In genomic region chr4:5101571-5101970, GRCh38 we compare ENCODE assay signal across 22 cellular contexts. TPM values are rescaled to one million over a fixed set of nuclear protein-coding genes. Genes with fewer than 3 reads are reported as not detected.
"Had no signal": no experiment of that assay in that cellular context is flagged by ENCODE, and none has a peak within 500 bp of the region (broad histone marks: within the 10 kb centered on the region; RNA-seq: fewer than 3 reads in every experiment).

No MANE protein-coding gene starts in this region.

- ATAC-seq: gastroesophageal sphincter; left cardiac atrium; left ventricle myocardium superior; natural killer cell treated with Interleukin-12 subunit alpha and Interleukin-12 subunit beta and Interleukin-15 and Interleukin-18, amount 100 ng/mL, for 72 hours; right lobe of liver had no signal

- H3K4me3 Mint-ChIP-seq: natural killer cell treated with Interleukin-12 subunit alpha and Interleukin-12 subunit beta and Interleukin-15 and Interleukin-18, amount 100 ng/mL, for 72 hours; neural progenitor cell had no signal

- H3K9me3 Mint-ChIP-seq: natural killer cell treated with Interleukin-12 subunit alpha and Interleukin-12 subunit beta and Interleukin-15 and Interleukin-18, amount 100 ng/mL, for 72 hours; neural progenitor cell had no signal

- DNase-seq: cortex of kidney; dorsolateral prefrontal cortex; effector CD8-positive, alpha-beta T cell; glutamatergic neuron; left cardiac atrium; left ventricle myocardium superior; mesenchymal stem cell; midbrain; occipital lobe; retina; right lobe of liver; spleen; stimulated activated CD4-positive, alpha-beta T cell treated with anti-CD3 and anti-CD28 coated beads, Interleukin-15, amount 100 ng/mL, for 24 hours; stimulated activated CD4-positive, alpha-beta T cell treated with anti-CD3 and anti-CD28 coated beads, Interleukin-1b, Interleukin-23, amount 100 ng/mL, for 48 hours; stimulated activated CD4-positive, alpha-beta T cell treated with anti-CD3 and anti-CD28 coated beads, Interleukin-4, amount 100 ng/mL, for 4 hours; stimulated activated naive CD4-positive, alpha-beta T cell; stomach; substantia nigra; transverse colon had no signal

- H3K27ac Mint-ChIP-seq: natural killer cell treated with Interleukin-12 subunit alpha and Interleukin-12 subunit beta and Interleukin-15 and Interleukin-18, amount 100 ng/mL, for 72 hours; neural progenitor cell had no signal

- H3K36me3 Mint-ChIP-seq: natural killer cell treated with Interleukin-12 subunit alpha and Interleukin-12 subunit beta and Interleukin-15 and Interleukin-18, amount 100 ng/mL, for 72 hours; neural progenitor cell had no signal

- H3K4me1 Mint-ChIP-seq: neural progenitor cell had no signal

RNA-seq across cellular contexts. Expression of gene STK32B, which starts 50.3 kb away (rescaled TPM):
- total RNA-seq: natural killer cell treated with Interleukin-12 subunit alpha and Interleukin-12 subunit beta and Interleukin-15 and Interleukin-18, amount 100 ng/mL, for 72 hours had no signal
